In the genomic region with DNA sequence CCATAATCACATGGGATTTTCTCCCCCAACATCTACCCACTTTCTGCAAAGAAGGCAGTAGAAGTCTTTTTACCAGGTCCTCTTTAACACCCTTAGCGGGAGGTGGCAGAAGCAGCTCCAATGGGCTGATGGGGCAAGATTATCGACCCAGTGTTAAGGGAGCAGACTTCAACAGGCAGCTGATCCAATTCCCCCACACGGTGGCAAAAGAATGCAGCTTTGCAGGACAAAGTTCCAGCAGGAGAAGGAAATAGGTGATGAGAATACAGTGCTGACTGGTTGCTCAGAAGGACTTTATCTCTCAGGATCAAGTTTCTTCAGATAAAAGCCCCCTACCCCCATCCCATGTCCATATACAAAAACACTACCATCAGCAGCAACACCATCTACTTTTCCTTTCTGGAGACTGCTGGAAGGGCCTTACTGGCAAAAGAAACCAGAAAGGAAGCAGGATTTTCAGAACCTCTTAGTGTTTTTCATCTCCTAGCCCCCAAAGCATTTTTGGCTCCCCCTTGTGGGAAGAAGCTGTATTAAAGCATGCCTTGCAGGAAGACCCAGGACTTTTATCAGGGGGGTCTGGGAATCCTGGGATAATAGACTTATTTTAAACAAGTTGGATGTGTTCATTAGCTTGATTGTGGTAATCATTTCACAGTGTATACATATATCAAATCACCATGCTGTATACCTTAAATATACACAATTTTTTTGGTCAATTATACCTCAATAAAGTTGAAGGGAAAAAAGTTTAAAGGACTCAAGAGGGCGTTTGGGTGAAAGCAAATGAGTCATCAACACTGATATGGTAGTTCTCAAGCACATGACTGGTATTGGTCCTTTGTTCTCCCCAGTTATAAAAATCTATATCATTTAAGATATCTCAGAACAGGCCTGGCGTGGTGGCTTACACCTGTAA, we compare ENCODE assay signal across 8 cellular contexts.
DNase-seq lines count a peak whose midpoint lies in the region; ATAC-seq and TF ChIP-seq lines count a peak whose summit lies in the region.

No MANE protein-coding gene starts in this region.

- no peaks in the 10 kb centered on the region for H3K4me1 Mint-ChIP-seq in natural killer cell
- no peaks in the 10 kb centered on the region for H3K4me1 Mint-ChIP-seq in natural killer cell treated with Interleukin-12 subunit alpha and Interleukin-12 subunit beta and Interleukin-15 and Interleukin-18, amount 100 ng/mL, for 72 hours (ENCODE audit: low read depth in 2 of 2)
- H3K4me1 Mint-ChIP-seq in activated naive CD8-positive, alpha-beta T cell treated with anti-CD3 and anti-CD28 coated beads, Interleukin-2, amount 50 U/mL, for 24 hours: no peaks in the 10 kb centered on the region
- H3K4me1 Mint-ChIP-seq in T-helper 2 cell treated with Interferon-gamma antibody and Interleukin-4, amounts not matched to agents 5 μg/mL and 100 μg/mL, for 36 hours (ENCODE audit: low read depth): no peaks in the 10 kb centered on the region

- ATAC-seq in natural killer cell: peak in 1 of 3 donors; percentile 42
- no peak for ATAC-seq in natural killer cell treated with Interleukin-12 subunit alpha and Interleukin-12 subunit beta and Interleukin-15 and Interleukin-18, amount 100 ng/mL, for 72 hours
- ATAC-seq in activated naive CD8-positive, alpha-beta T cell treated with anti-CD3 and anti-CD28 coated beads, Interleukin-2, amount 50 U/mL, for 24 hours: no peak

- H3K9me3 Mint-ChIP-seq in natural killer cell: no peaks in the 10 kb centered on the region
- H3K9me3 Mint-ChIP-seq in natural killer cell treated with Interleukin-12 subunit alpha and Interleukin-12 subunit beta and Interleukin-15 and Interleukin-18, amount 100 ng/mL, for 72 hours: no peaks in the 10 kb centered on the region
- no peaks in the 10 kb centered on the region for H3K9me3 Mint-ChIP-seq in activated naive CD8-positive, alpha-beta T cell treated with anti-CD3 and anti-CD28 coated beads, Interleukin-2, amount 50 U/mL, for 24 hours
- H3K9me3 Mint-ChIP-seq in T-helper 2 cell treated with Interferon-gamma antibody and Interleukin-4, amounts not matched to agents 5 μg/mL and 100 μg/mL, for 36 hours: no peaks in the 10 kb centered on the region

- no peaks in the 10 kb centered on the region for H3K36me3 Mint-ChIP-seq in natural killer cell
- H3K36me3 Mint-ChIP-seq in natural killer cell treated with Interleukin-12 subunit alpha and Interleukin-12 subunit beta and Interleukin-15 and Interleukin-18, amount 100 ng/mL, for 72 hours: no peaks in the 10 kb centered on the region
- no peaks in the 10 kb centered on the region for H3K36me3 Mint-ChIP-seq in activated naive CD8-positive, alpha-beta T cell treated with anti-CD3 and anti-CD28 coated beads, Interleukin-2, amount 50 U/mL, for 24 hours (ENCODE audit: low read depth)
- H3K36me3 Mint-ChIP-seq in T-helper 2 cell treated with Interferon-gamma antibody and Interleukin-4, amounts not matched to agents 5 μg/mL and 100 μg/mL, for 36 hours (ENCODE audit: low read depth): no peaks in the 10 kb centered on the region

- no peak overlapping the region for H3K27ac Mint-ChIP-seq in natural killer cell
- no peak overlapping the region for H3K27ac Mint-ChIP-seq in natural killer cell treated with Interleukin-12 subunit alpha and Interleukin-12 subunit beta and Interleukin-15 and Interleukin-18, amount 100 ng/mL, for 72 hours
- no peak overlapping the region for H3K27ac Mint-ChIP-seq in activated naive CD8-positive, alpha-beta T cell treated with anti-CD3 and anti-CD28 coated beads, Interleukin-2, amount 50 U/mL, for 24 hours
- no peak overlapping the region for H3K27ac Mint-ChIP-seq in T-helper 2 cell treated with Interferon-gamma antibody and Interleukin-4, amounts not matched to agents 5 μg/mL and 100 μg/mL, for 36 hours

- TF ChIP-seq CTCF in natural killer cell (IDR thresholded peaks at IDR 0.05): peak; percentile 50

- H3K27me3 Mint-ChIP-seq in natural killer cell (ENCODE audit: low read depth in 2 of 2): no peaks in the 10 kb centered on the region
- peaks cover 5 to 8% of the 10 kb centered on the region in 2 donors for H3K27me3 Mint-ChIP-seq in natural killer cell treated with Interleukin-12 subunit alpha and Interleukin-12 subunit beta and Interleukin-15 and Interleukin-18, amount 100 ng/mL, for 72 hours
- H3K27me3 Mint-ChIP-seq in activated naive CD8-positive, alpha-beta T cell treated with anti-CD3 and anti-CD28 coated beads, Interleukin-2, amount 50 U/mL, for 24 hours: no peaks in the 10 kb centered on the region
- H3K27me3 Mint-ChIP-seq in T-helper 2 cell treated with Interferon-gamma antibody and Interleukin-4, amounts not matched to agents 5 μg/mL and 100 μg/mL, for 36 hours (ENCODE audit: low read depth): no peaks in the 10 kb centered on the region

- DNase-seq in natural killer cell (no peak), NCI-H2029 (lab: John Stamatoyannopoulos, UW) (peak; percentile 0), iris pigment epithelial cell (ENCODE audit: low read depth) (peak; percentile 32), superior temporal gyrus (ENCODE audit: extremely low spot score) (peak; percentile 55), hippocampal formation (lab: John Stamatoyannopoulos, UW) (no peak)
- no peak for DNase-seq in natural killer cell treated with Interleukin-12 subunit alpha and Interleukin-12 subunit beta and Interleukin-15 and Interleukin-18, amount 100 ng/mL, for 72 hours (ENCODE audit: low spot score)
- peak; percentile 27 for DNase-seq in activated naive CD8-positive, alpha-beta T cell treated with anti-CD3 and anti-CD28 coated beads, Interleukin-2, amount 50 U/mL, for 24 hours
- DNase-seq in T-helper 2 cell treated with Interferon-gamma antibody and Interleukin-4, amounts not matched to agents 5 μg/mL and 100 μg/mL, for 36 hours (ENCODE audit: low spot score): no peak

- intact Hi-C loops in natural killer cell (cut with micrococcal nuclease): no loop called here

- H3K4me3 Mint-ChIP-seq in natural killer cell: no peak overlapping the region
- no peak overlapping the region for H3K4me3 Mint-ChIP-seq in natural killer cell treated with Interleukin-12 subunit alpha and Interleukin-12 subunit beta and Interleukin-15 and Interleukin-18, amount 100 ng/mL, for 72 hours
- H3K4me3 Mint-ChIP-seq in activated naive CD8-positive, alpha-beta T cell treated with anti-CD3 and anti-CD28 coated beads, Interleukin-2, amount 50 U/mL, for 24 hours: no peak overlapping the region
- H3K4me3 Mint-ChIP-seq in T-helper 2 cell treated with Interferon-gamma antibody and Interleukin-4, amounts not matched to agents 5 μg/mL and 100 μg/mL, for 36 hours: no peak overlapping the region

Comparison
In these comparisons a context has a peak if more than half of its experiments do, and no peak if none do; other contexts are left out.
1. DNase-seq: peak in NCI-H2029 (single experiment), activated naive CD8-positive, alpha-beta T cell treated with anti-CD3 and anti-CD28 coated beads, Interleukin-2, amount 50 U/mL, for 24 hours (single experiment), iris pigment epithelial cell (single experiment) and superior temporal gyrus (single experiment); none in natural killer cell (single experiment), natural killer cell treated with Interleukin-12 subunit alpha and Interleukin-12 subunit beta and Interleukin-15 and Interleukin-18, amount 100 ng/mL, for 72 hours (single experiment), hippocampal formation (0 of 2) and T-helper 2 cell treated with Interferon-gamma antibody and Interleukin-4, amounts not matched to agents 5 μg/mL and 100 μg/mL, for 36 hours (single experiment).